In the genomic region with DNA sequence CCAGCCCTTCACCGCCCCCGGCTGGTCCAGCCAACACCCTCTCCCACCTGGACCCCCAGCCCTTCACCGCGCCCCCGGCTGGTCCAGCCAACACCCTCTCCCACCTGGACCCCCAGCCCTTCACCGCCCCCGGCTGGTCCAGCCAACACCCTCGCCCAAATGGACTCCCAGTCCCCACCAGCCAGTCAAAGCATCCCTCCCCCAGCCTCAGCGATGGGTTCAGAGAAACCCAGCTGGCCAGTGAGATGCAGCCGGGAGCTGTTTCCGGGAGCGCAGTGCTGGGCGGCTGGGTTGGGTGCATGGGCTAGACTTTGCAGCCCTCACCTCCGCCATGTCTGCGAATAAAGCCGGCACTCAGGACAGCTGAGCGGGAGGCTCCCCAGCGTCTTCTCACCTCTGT, we compare ENCODE assay signal across 15 cellular contexts. TPM values are rescaled to one million over a fixed set of nuclear protein-coding genes. Genes with fewer than 3 reads are reported as not detected.
"Had no signal": no experiment of that assay in that cellular context is flagged by ENCODE, and none has a peak within 500 bp of the region (broad histone marks: within the 10 kb centered on the region; RNA-seq: fewer than 3 reads in every experiment).

No MANE protein-coding gene starts in this region.

- H3K27ac Mint-ChIP-seq: activated naive CD8-positive, alpha-beta T cell treated with anti-CD3 and anti-CD28 coated beads for 36 hours had no signal

- H3K36me3 Mint-ChIP-seq: activated naive CD8-positive, alpha-beta T cell treated with anti-CD3 and anti-CD28 coated beads for 36 hours; natural killer cell had no signal

- H3K27ac ChIP-seq: body of pancreas, gastroesophageal sphincter, psoas muscle, thoracic aorta had no signal

- H3K9me3 Mint-ChIP-seq: activated naive CD8-positive, alpha-beta T cell treated with anti-CD3 and anti-CD28 coated beads for 36 hours; natural killer cell had no signal

- H3K4me1 ChIP-seq: body of pancreas, gastroesophageal sphincter, psoas muscle had no signal

- H3K4me3 ChIP-seq: body of pancreas, gastroesophageal sphincter, thoracic aorta had no signal

- H3K4me3 Mint-ChIP-seq: activated naive CD8-positive, alpha-beta T cell treated with anti-CD3 and anti-CD28 coated beads for 36 hours; natural killer cell had no signal

- ATAC-seq: gastroesophageal sphincter had no signal

- H3K36me3 ChIP-seq: thoracic aorta had no signal

- DNase-seq: activated CD4-positive, alpha-beta T cell treated with anti-CD3 and anti-CD28 coated beads, Interleukin-2, amount 50 U/mL, for 1 hour; activated CD4-positive, CD25-positive, alpha-beta regulatory T cell; activated CD8-positive, alpha-beta memory T cell treated with anti-CD3 and anti-CD28 coated beads for 24 hours; activated gamma-delta T cell treated with Interleukin-2 at 50 U/mL for 16 hours; activated naive CD8-positive, alpha-beta T cell treated with anti-CD3 and anti-CD28 coated beads for 36 hours; body of pancreas; caudate nucleus; cortex of kidney; islet precursor cell; natural killer cell; SW 1271 had no signal

- H3K27me3 ChIP-seq: body of pancreas had no signal

RNA-seq across cellular contexts. Expression of a gene that starts 18.8 kb away (rescaled TPM):
- total RNA-seq: epithelial cell of proximal tubule, psoas muscle had no signal
